In genomic region chr4:101818362-101818761, GRCh38 we compare ENCODE assay signal across 22 cellular contexts. TPM values are rescaled to one million over a fixed set of nuclear protein-coding genes. Genes with fewer than 3 reads are reported as not detected.
DNase-seq lines count a peak whose midpoint lies in the region; ATAC-seq, FAIRE-seq and TF ChIP-seq lines count a peak whose summit lies in the region.
"Had no signal": no experiment of that assay in that cellular context is flagged by ENCODE, and none has a peak within 500 bp of the region (broad histone marks: within the 10 kb centered on the region; RNA-seq: fewer than 3 reads in every experiment).

No MANE protein-coding gene starts in this region.

- TF ChIP-seq POLR2A in esophagus squamous epithelium (IDR thresholded peaks at IDR 0.05) = no peak

- intact Hi-C loops in cardiac septum (cut with DNase I) (no loop called here), esophagus squamous epithelium (cut with DNase I) (no loop called here)

- H3K9ac ChIP-seq in BLaER1 treated with 17β-estradiol and CSF1 and Interleukin-3, amounts not matched to agents 10 nM and 100 nM = no peak overlapping the region

- H3K9me3 ChIP-seq in BLaER1 treated with 17β-estradiol and CSF1 and Interleukin-3, amounts not matched to agents 10 nM and 100 nM (replicated peaks in 1 of 11) = peaks cover 23 to 40% (median 34%) of the 10 kb centered on the region in 11 experiments
- H3K9me3 ChIP-seq in small intestine (ENCODE audit: control insufficient read depth, low read depth) = no peaks in the 10 kb centered on the region
- no peaks in the 10 kb centered on the region for H3K9me3 ChIP-seq in esophagus squamous epithelium
- H3K9me3 ChIP-seq: ovary, stomach, uterus had no signal

- 39 to 76% (median 68%) methylated on average over 2 of the region's 2 CpGs for WGBS in small intestine, 3 donors
- WGBS in esophagus squamous epithelium, 2 donors = 45 to 48% methylated on average over 2 of the region's 2 CpGs

- 0 out of 22 replicates have a peak overlapping the region, but pooled peaks of 1 of the 11 experiments have one; percentile 6 for H3K27ac ChIP-seq in BLaER1 treated with 17β-estradiol and CSF1 and Interleukin-3, amounts not matched to agents 10 nM and 100 nM
- H3K27ac ChIP-seq in small intestine (ENCODE audit: low read depth in 1 of 2, low read length in 1 of 2) (no peak overlapping the region), esophagus squamous epithelium (no peak overlapping the region)
- H3K27ac ChIP-seq: epithelial cell of prostate, hepatocyte, ovary, stomach, uterus had no signal

- no peak for TF ChIP-seq CTCF in esophagus squamous epithelium (IDR thresholded peaks at IDR 0.05)

- peaks cover 0 to 3% (median 0%) of the 10 kb centered on the region in 11 experiments; a peak in 1 of 22 replicates for H3K36me3 ChIP-seq in BLaER1 treated with 17β-estradiol and CSF1 and Interleukin-3, amounts not matched to agents 10 nM and 100 nM
- H3K36me3 ChIP-seq in small intestine (ENCODE audit: control insufficient read depth in 2 of 2, insufficient read depth in 2 of 2, low read length in 2 of 2) (no peaks in the 10 kb centered on the region), esophagus squamous epithelium (no peaks in the 10 kb centered on the region)
- H3K36me3 ChIP-seq: ovary, stomach, uterus had no signal

- H3K4me3 ChIP-seq in BLaER1 treated with 17β-estradiol and CSF1 and Interleukin-3, amounts not matched to agents 10 nM and 100 nM = no peak overlapping the region; a peak in 2 of 20 replicates
- no peak overlapping the region for H3K4me3 ChIP-seq in small intestine (ENCODE audit: low read depth in 1 of 2, low read length in 2 of 2)
- H3K4me3 ChIP-seq in esophagus squamous epithelium = no peak overlapping the region
- H3K4me3 ChIP-seq: hepatocyte, ovary, stomach, uterus had no signal

- peak; percentile 30 for DNase-seq in RCC 7860 (ENCODE audit: low spot score)
- DNase-seq in dedifferentiated amniotic fluid mesenchymal stem cell (ENCODE audit: extremely low spot score) = peak; percentile 26
- DNase-seq in renal cortical epithelial cell (ENCODE audit: low read depth) = peak; percentile 31
- no peak for DNase-seq in small intestine
- no peak for DNase-seq in cardiac septum (ENCODE audit: low spot score)
- DNase-seq in esophagus squamous epithelium (lab: John Stamatoyannopoulos, UW) = no peak
- DNase-seq: activated CD4-positive, alpha-beta T cell treated with anti-CD3 and anti-CD28 coated beads for 48 hours; activated naive CD8-positive, alpha-beta T cell treated with anti-CD3 and anti-CD28 coated beads for 36 hours; activated T-cell treated with anti-CD3 and anti-CD28 coated beads, Interleukin-2, amount 50 U/mL, for 4 hours; CD4-positive, CD25-positive, alpha-beta regulatory T cell; kidney glomerular epithelial cell; NCI-H2029 treated with DMSO at 0.1 percent for 48 hours; NCI-H774; ovary; stomach; uterus had no signal

- peaks cover 21 to 45% (median 36%) of the 10 kb centered on the region in 10 experiments for H3K4me1 ChIP-seq in BLaER1 treated with 17β-estradiol and CSF1 and Interleukin-3, amounts not matched to agents 10 nM and 100 nM
- no peaks in the 10 kb centered on the region for H3K4me1 ChIP-seq in small intestine (ENCODE audit: control insufficient read depth in 2 of 2, insufficient read depth in 1 of 2, low read depth in 1 of 2, low read length in 1 of 2)
- H3K4me1 ChIP-seq in esophagus squamous epithelium = no peaks in the 10 kb centered on the region
- H3K4me1 ChIP-seq: stomach, uterus had no signal

- H3K27me3 ChIP-seq in BLaER1 treated with 17β-estradiol and CSF1 and Interleukin-3, amounts not matched to agents 10 nM and 100 nM = peaks cover 0 to 9% (median 0%) of the 10 kb centered on the region in 11 experiments; a peak in 1 of 22 replicates
- H3K27me3 ChIP-seq in small intestine (ENCODE audit: control insufficient read depth in 2 of 2, insufficient read depth in 2 of 2, low read length in 2 of 2) = no peaks in the 10 kb centered on the region
- H3K27me3 ChIP-seq in esophagus squamous epithelium = no peaks in the 10 kb centered on the region
- H3K27me3 ChIP-seq: hepatocyte, ovary, stomach, uterus had no signal

- FAIRE-seq in RCC 7860 (lab: Jason Lieb, UNC) (peak; percentile 39), small intestine (lab: Jason Lieb, UNC) (no peak)
- FAIRE-seq: G401.6, GM18507 had no signal

- H4K20me1 ChIP-seq in BLaER1 treated with 17β-estradiol and CSF1 and Interleukin-3, amounts not matched to agents 10 nM and 100 nM = no peaks in the 10 kb centered on the region

- ATAC-seq in HG03565 (IDR thresholded peaks at IDR 0.05; ENCODE audit: unreplicated experiment) = no peak
- ATAC-seq: activated T-cell treated with anti-CD3 and anti-CD28 coated beads, Interleukin-2, amount 50 U/mL, for 4 hours had no signal

- peak overlapping the region; percentile 51 to 80 (median 67) for H3K4me2 ChIP-seq in BLaER1 treated with 17β-estradiol and CSF1 and Interleukin-3, amounts not matched to agents 10 nM and 100 nM
- H3K4me2 ChIP-seq: hepatocyte had no signal

RNA-seq across cellular contexts. Expression of gene BANK1, which starts 27.8 kb away (rescaled TPM):
- total RNA-seq in renal cortical epithelial cell = 1.0 and 1.9 TPM in 2 replicates
- polyA plus RNA-seq in small intestine = 1 to 10 TPM in 2 of 3 donors, under 1 TPM in 1; 0.89 to 3.0 (median 1.4) TPM
- total RNA-seq in cardiac septum = 0.22 TPM
- 1 to 10 TPM in 1 of 4 donors, under 1 TPM in 3; 0.27 to 1.2 (median 0.51) TPM for total RNA-seq in esophagus squamous epithelium

Comparison
In these comparisons a context has a peak if more than half of its experiments do, and no peak if none do; other contexts are left out.
1. DNase-seq: peak in RCC 7860 (single experiment), dedifferentiated amniotic fluid mesenchymal stem cell (single experiment) and renal cortical epithelial cell (single experiment); none in small intestine (single experiment), cardiac septum (single experiment) and esophagus squamous epithelium (single experiment).